ENCODE assay signal across 23 cellular contexts in genomic region chr12:89412665-89413064, GRCh38.
"Had no signal": no experiment of that assay in that cellular context is flagged by ENCODE, and none has a peak within 500 bp of the region (broad histone marks: within the 10 kb centered on the region; RNA-seq: fewer than 3 reads in every experiment).

No MANE protein-coding gene starts in this region.

- H3K36me3 ChIP-seq: left ventricle myocardium inferior, ovary, right atrium auricular region, right lobe of liver, transverse colon, upper lobe of left lung, vagina had no signal

- H3K4me3 Mint-ChIP-seq: naive thymus-derived CD4-positive, alpha-beta T cell; natural killer cell treated with Interleukin-12 subunit alpha and Interleukin-12 subunit beta and Interleukin-15 and Interleukin-18, amount 100 ng/mL, for 72 hours; stimulated activated memory B cell treated with anti-CD40 and anti-IgM and Interleukin-4, amounts not matched to agents 10 μg/mL and 1 μg/mL and 100 μg/mL, for 72 hours; stimulated activated naive CD8-positive, alpha-beta T cell treated with anti-CD3 and anti-CD28 coated beads, Interleukin-15, amount 100 ng/mL, for 72 hours had no signal

- H3K9me3 ChIP-seq: left ventricle myocardium inferior, mucosa of descending colon, ovary, right atrium auricular region, right lobe of liver, transverse colon, upper lobe of left lung, vagina had no signal

- H3K27ac ChIP-seq: left ventricle myocardium inferior, ovary, right atrium auricular region, right lobe of liver, transverse colon, upper lobe of left lung, vagina had no signal

- ATAC-seq: mucosa of descending colon; naive thymus-derived CD4-positive, alpha-beta T cell; natural killer cell treated with Interleukin-12 subunit alpha and Interleukin-12 subunit beta and Interleukin-15 and Interleukin-18, amount 100 ng/mL, for 72 hours; right lobe of liver; stimulated activated memory B cell treated with anti-CD40 and anti-IgM and Interleukin-4, amounts not matched to agents 10 μg/mL and 1 μg/mL and 100 μg/mL, for 72 hours; stimulated activated naive CD8-positive, alpha-beta T cell treated with anti-CD3 and anti-CD28 coated beads, Interleukin-15, amount 100 ng/mL, for 72 hours had no signal

- H3K27ac Mint-ChIP-seq: natural killer cell treated with Interleukin-12 subunit alpha and Interleukin-12 subunit beta and Interleukin-15 and Interleukin-18, amount 100 ng/mL, for 72 hours; progenitor cell of endocrine pancreas; stimulated activated memory B cell treated with anti-CD40 and anti-IgM and Interleukin-4, amounts not matched to agents 10 μg/mL and 1 μg/mL and 100 μg/mL, for 72 hours; stimulated activated naive CD8-positive, alpha-beta T cell treated with anti-CD3 and anti-CD28 coated beads, Interleukin-15, amount 100 ng/mL, for 72 hours had no signal

- DNase-seq: islet precursor cell; left ventricle myocardium inferior; midbrain; mucosa of descending colon; naive thymus-derived CD4-positive, alpha-beta T cell; ovary; right lobe of liver; stimulated activated CD4-positive, alpha-beta T cell treated with anti-CD3 and anti-CD28 coated beads, Interleukin-1b, Interleukin-23, amount 100 ng/mL, for 48 hours; stimulated activated CD4-positive, alpha-beta T cell treated with anti-CD3 and anti-CD28 coated beads, Interleukin-2, amount 100 ng/mL, for 48 hours; stimulated activated CD4-positive, alpha-beta T cell treated with anti-CD3 and anti-CD28 coated beads, Interleukin-4, amount 100 ng/mL, for 4 hours; stimulated activated CD8-positive, alpha-beta memory T cell treated with anti-CD3 and anti-CD28 coated beads, Interleukin-4, amount 100 ng/mL, for 48 hours; stimulated activated naive CD4-positive, alpha-beta T cell treated with Interleukin-2 at 50 U/mL for 16 hours; stimulated activated naive CD8-positive, alpha-beta T cell treated with anti-CD3 and anti-CD28 coated beads, Interleukin-15, amount 100 ng/mL, for 72 hours; substantia nigra; transverse colon; upper lobe of left lung had no signal

- H3K4me1 ChIP-seq: left ventricle myocardium inferior, right atrium auricular region, right lobe of liver had no signal

- H3K27me3 ChIP-seq: ovary, right atrium auricular region, right lobe of liver, transverse colon, upper lobe of left lung, vagina had no signal

- H3K9me3 Mint-ChIP-seq: natural killer cell treated with Interleukin-12 subunit alpha and Interleukin-12 subunit beta and Interleukin-15 and Interleukin-18, amount 100 ng/mL, for 72 hours; stimulated activated memory B cell treated with anti-CD40 and anti-IgM and Interleukin-4, amounts not matched to agents 10 μg/mL and 1 μg/mL and 100 μg/mL, for 72 hours had no signal

- H3K4me3 ChIP-seq: left ventricle myocardium inferior, lung, mucosa of descending colon, ovary, right atrium auricular region, right lobe of liver, smooth muscle cell, transverse colon, upper lobe of left lung, vagina had no signal

- H3K4me2 ChIP-seq: smooth muscle cell had no signal

- H3K4me1 Mint-ChIP-seq: stimulated activated memory B cell treated with anti-CD40 and anti-IgM and Interleukin-4, amounts not matched to agents 10 μg/mL and 1 μg/mL and 100 μg/mL, for 72 hours; stimulated activated naive CD8-positive, alpha-beta T cell treated with anti-CD3 and anti-CD28 coated beads, Interleukin-15, amount 100 ng/mL, for 72 hours had no signal

- H3K27me3 Mint-ChIP-seq: naive thymus-derived CD4-positive, alpha-beta T cell; natural killer cell treated with Interleukin-12 subunit alpha and Interleukin-12 subunit beta and Interleukin-15 and Interleukin-18, amount 100 ng/mL, for 72 hours; progenitor cell of endocrine pancreas; stimulated activated memory B cell treated with anti-CD40 and anti-IgM and Interleukin-4, amounts not matched to agents 10 μg/mL and 1 μg/mL and 100 μg/mL, for 72 hours; stimulated activated naive CD8-positive, alpha-beta T cell treated with anti-CD3 and anti-CD28 coated beads, Interleukin-15, amount 100 ng/mL, for 72 hours had no signal
